In the genomic region with DNA sequence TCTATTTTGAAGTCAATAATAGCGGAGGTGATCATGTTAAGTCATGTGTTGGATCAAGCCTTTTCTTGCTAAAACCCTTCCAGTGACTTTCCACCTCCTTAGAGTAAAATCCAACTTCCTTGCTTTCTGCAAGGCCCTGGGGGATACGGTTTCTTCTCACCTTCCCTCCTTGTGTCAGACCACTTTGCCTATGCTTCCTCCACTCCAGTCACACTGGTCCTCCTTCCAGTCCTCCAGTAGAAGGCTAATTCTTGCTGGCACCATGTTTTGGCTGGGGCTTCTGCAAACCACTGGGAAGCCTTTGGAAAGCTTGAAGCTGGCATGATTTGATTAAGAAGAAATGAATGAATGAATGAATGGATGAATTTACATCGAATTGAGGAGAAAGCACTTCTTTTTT, we compare ENCODE assay signal across 15 cellular contexts.
DNase-seq lines count a peak whose midpoint lies in the region; ATAC-seq, FAIRE-seq and TF ChIP-seq lines count a peak whose summit lies in the region.
"Had no signal": no experiment of that assay in that cellular context is flagged by ENCODE, and none has a peak within 500 bp of the region (broad histone marks: within the 10 kb centered on the region; RNA-seq: fewer than 3 reads in every experiment).

No MANE protein-coding gene starts in this region.

- H3T11ph ChIP-seq in H9 (ENCODE audit: low read length) = no peak overlapping the region

- TF ChIP-seq EP300 in H1 (IDR thresholded peaks at IDR 0.05; ENCODE audit: borderline replicate concordance in 1 of 2, low read depth in 2 of 2, low read length in 2 of 2) = no peak

- H2AFZ ChIP-seq in H9 (ENCODE audit: low read length) (no peak overlapping the region), H1 (ENCODE audit: low read length) (no peak overlapping the region), neural progenitor cell (replicated peaks) (no peak overlapping the region)
- H2AFZ ChIP-seq: GM23248 had no signal

- POLR2A ChIA-PET in H1 (lab: Charles Lee; ENCODE audit: partially characterized antibody) = no interaction called here

- H3K79me2 ChIP-seq in H9 (ENCODE audit: insufficient read depth, low read length) (peaks cover 6% of the 10 kb centered on the region; the same call in 1 of the 2 replicates), H1 (ENCODE audit: control insufficient read depth in 1 of 2, insufficient read depth in 2 of 2, low read length in 2 of 2) (peaks cover 0 to 66% of the 10 kb centered on the region in 2 experiments; a peak in 3 of 4 replicates), neural progenitor cell (ENCODE audit: low read depth) (peaks cover 84% of the 10 kb centered on the region)

- no peak overlapping the region for H2BK15ac ChIP-seq in H9 (ENCODE audit: low read depth, low read length)
- H2BK15ac ChIP-seq in H1 (ENCODE audit: low read length) = no peak overlapping the region

- no peaks in the 10 kb centered on the region for H3K9me3 ChIP-seq in H9 (ENCODE audit: control insufficient read depth, low read depth, low read length)
- no peaks in the 10 kb centered on the region for H3K9me3 ChIP-seq in H1 (ENCODE audit: insufficient read depth in 2 of 2, low read depth in 1 of 2, low read length in 1 of 2)
- no peaks in the 10 kb centered on the region for H3K9me3 ChIP-seq in iPS-18a (ENCODE audit: control insufficient read depth, low read depth, low read length)
- no peaks in the 10 kb centered on the region for H3K9me3 ChIP-seq in neural progenitor cell (ENCODE audit: low read depth)
- H3K9me3 ChIP-seq: BLaER1 treated with 17β-estradiol and CSF1 and Interleukin-3, amounts not matched to agents 10 nM and 100 nM had no signal

- H3K14ac ChIP-seq in H9 (ENCODE audit: insufficient read depth, low read length) (no peak overlapping the region), H1 (ENCODE audit: insufficient read length) (no peak overlapping the region)

- H3K56ac ChIP-seq in H9 (ENCODE audit: insufficient read length, low read depth, low read length) = no peak overlapping the region
- no peak overlapping the region for H3K56ac ChIP-seq in H1 (replicated peaks; ENCODE audit: insufficient read length, low read depth, low read length)

- H3K36me3 ChIP-seq in H1 (ENCODE audit: control insufficient read depth in 2 of 4, insufficient read depth in 4 of 4, low read length in 3 of 4) (no peaks in the 10 kb centered on the region), iPS-18a (ENCODE audit: control insufficient read depth, low read depth, low read length) (no peaks in the 10 kb centered on the region), neural progenitor cell (no peaks in the 10 kb centered on the region)
- H3K36me3 ChIP-seq: BLaER1 treated with 17β-estradiol and CSF1 and Interleukin-3, amounts not matched to agents 10 nM and 100 nM had no signal

- CTCF ChIA-PET in H1 (lab: Charles Lee; ENCODE audit: partially characterized antibody) = no interaction called here

- H4K20me1 ChIP-seq in H9 (ENCODE audit: control insufficient read depth, insufficient read depth, insufficient read length) = no peaks in the 10 kb centered on the region
- H4K20me1 ChIP-seq in H1 (replicated peaks in 1 of 2; ENCODE audit: control insufficient read depth in 1 of 2, insufficient read depth in 2 of 2, low read length in 2 of 2) = no peaks in the 10 kb centered on the region
- H4K20me1 ChIP-seq in neural progenitor cell (ENCODE audit: low read depth) = peaks cover 22% of the 10 kb centered on the region

- H2BK12ac ChIP-seq in H9 (ENCODE audit: insufficient read length, low read depth, low read length) (peak overlapping the region; percentile 21), H1 (ENCODE audit: low read depth, low read length) (0 out of 2 replicates have a peak overlapping the region, but pooled peaks have one; percentile 70)

- H2AK5ac ChIP-seq in H9 (ENCODE audit: insufficient read length, low read length) = no peak overlapping the region
- no peak overlapping the region for H2AK5ac ChIP-seq in H1 (ENCODE audit: low read depth, low read length)

- DNase-seq in H9 = no peak
- no peak for DNase-seq in H1 (ENCODE audit: low read depth in 1 of 2, low spot score in 2 of 2)
- no peak for DNase-seq in neural progenitor cell (ENCODE audit: low spot score)
- no peak for DNase-seq in GM12891 (ENCODE audit: insufficient read length, low spot score)
- DNase-seq: ACHN; CD4-positive, CD25-positive, alpha-beta regulatory T cell; GM23248; HCEC 1CT; HFFc6 had no signal

- H3K36me3 Mint-ChIP-seq in H9 (ENCODE audit: insufficient read depth in 1 of 3, low read depth in 3 of 3) = peaks cover 0 to 5% (median 0%) of the 10 kb centered on the region in 3 experiments; a peak in 2 of 7 replicates
- H3K36me3 Mint-ChIP-seq in neural progenitor cell = no peaks in the 10 kb centered on the region
- H3K36me3 Mint-ChIP-seq: CD4-positive, CD25-positive, alpha-beta regulatory T cell had no signal

- peaks cover 66% of the 10 kb centered on the region for H3F3A ChIP-seq in neural progenitor cell (ENCODE audit: low read depth)

- no peak for TF ChIP-seq RAD21 in H1 (IDR thresholded peaks at IDR 0.05 in 1 of 2, conservative IDR thresholded peaks at IDR 0.05 in 1 of 2; ENCODE audit: low read depth in 2 of 2, low read length in 2 of 2)

- FAIRE-seq in H1 (lab: Jason Lieb, UNC) (peak; percentile 48), GM12891 (lab: Jason Lieb, UNC) (no peak)
- FAIRE-seq: HTR-8/SVneo, K562 had no signal

- no peak overlapping the region for H3K4me3 ChIP-seq in H1 (ENCODE audit: extremely low read depth in 1 of 4, insufficient read depth in 2 of 4, low read depth in 3 of 4, low read length in 4 of 4)
- H3K4me3 ChIP-seq in iPS-18a (ENCODE audit: low read length) = no peak overlapping the region
- H3K4me3 ChIP-seq in neural progenitor cell = no peak overlapping the region
- H3K4me3 ChIP-seq: BLaER1 treated with 17β-estradiol and CSF1 and Interleukin-3, amounts not matched to agents 10 nM and 100 nM; GM23248; K562 had no signal

- H4K8ac ChIP-seq in H9 (replicated peaks; ENCODE audit: insufficient read length, low read depth, low read length) (no peak overlapping the region), H1 (ENCODE audit: extremely low read depth, insufficient read depth, low read length) (no peak overlapping the region)

- H3K9ac ChIP-seq in H9 (ENCODE audit: extremely low read depth, insufficient read length, low read length) = no peak overlapping the region
- no peak overlapping the region for H3K9ac ChIP-seq in H1 (replicated peaks in 1 of 4; ENCODE audit: extremely low read depth in 1 of 4, low read depth in 3 of 4, low read length in 3 of 4)
- H3K9ac ChIP-seq in iPS-18a (ENCODE audit: low read length) = no peak overlapping the region
- no peak overlapping the region for H3K9ac ChIP-seq in neural progenitor cell
- H3K9ac ChIP-seq: BLaER1 treated with 17β-estradiol and CSF1 and Interleukin-3, amounts not matched to agents 10 nM and 100 nM; GM23248 had no signal

- no peak for ATAC-seq in GM18517 (IDR thresholded peaks at IDR 0.05; ENCODE audit: unreplicated experiment)
- no peak for ATAC-seq in GM21528 (IDR thresholded peaks at IDR 0.05; ENCODE audit: low FRiP score, unreplicated experiment)
- ATAC-seq: K562 had no signal

- H3K18ac ChIP-seq in H9 (ENCODE audit: insufficient read length, low read depth, low read length) = no peak overlapping the region
- peak overlapping the region; percentile 82; the same call in 1 of the 2 replicates for H3K18ac ChIP-seq in H1 (ENCODE audit: extremely low read depth, low read length)

- no peaks in the 10 kb centered on the region for H3K27me3 Mint-ChIP-seq in H9 (ENCODE audit: low read depth)
- no peaks in the 10 kb centered on the region for H3K27me3 Mint-ChIP-seq in neural progenitor cell (ENCODE audit: insufficient read depth, low read depth)
- H3K27me3 Mint-ChIP-seq: CD4-positive, CD25-positive, alpha-beta regulatory T cell had no signal

- peaks cover 15% of the 10 kb centered on the region for H3K4me1 ChIP-seq in H9 (ENCODE audit: insufficient read depth, low read length)
- peaks cover 5 to 34% (median 14%) of the 10 kb centered on the region in 4 experiments; a peak in 5 of 7 replicates for H3K4me1 ChIP-seq in H1 (replicated peaks in 1 of 4; ENCODE audit: control insufficient read depth in 3 of 4, insufficient read depth in 4 of 4, low read length in 3 of 4)
- peaks cover 51% of the 10 kb centered on the region for H3K4me1 ChIP-seq in iPS-18a (ENCODE audit: control insufficient read depth, low read depth, low read length)
- H3K4me1 ChIP-seq in neural progenitor cell = peaks cover 56% of the 10 kb centered on the region

- H3K9me3 Mint-ChIP-seq in H9 (peaks cover 0 to 2% of the 10 kb centered on the region in 2 experiments; a peak in 2 of 5 replicates), neural progenitor cell (no peaks in the 10 kb centered on the region)

- H3K4ac ChIP-seq in H9 (ENCODE audit: low read depth, low read length) = no peak overlapping the region
- no peak overlapping the region for H3K4ac ChIP-seq in H1 (replicated peaks; ENCODE audit: insufficient read length, low read depth, low read length)

- H3K79me1 ChIP-seq in H9 (ENCODE audit: insufficient read depth, low read depth, low read length, poor library complexity, severe bottlenecking) (no peaks in the 10 kb centered on the region), H1 (ENCODE audit: low read depth, low read length) (no peaks in the 10 kb centered on the region)

- H2BK5ac ChIP-seq in H9 (ENCODE audit: insufficient read length, low read length) (no peak overlapping the region), H1 (ENCODE audit: low read depth, low read length) (peak overlapping the region; percentile 29; the same call in 1 of the 2 replicates)

- H3K4me2 ChIP-seq in H9 (ENCODE audit: insufficient read depth, insufficient read length, low read length) (no peak overlapping the region), H1 (ENCODE audit: insufficient read depth in 1 of 2, low read depth in 2 of 2, low read length in 2 of 2) (peak overlapping the region; percentile 5 to 17; a peak in 1 of 4 replicates), neural progenitor cell (peak overlapping the region; percentile 36)
- H3K4me2 ChIP-seq: BLaER1 treated with 17β-estradiol and CSF1 and Interleukin-3, amounts not matched to agents 10 nM and 100 nM had no signal

- H3K4me3 Mint-ChIP-seq in H9 (0 out of 5 replicates have a peak overlapping the region, but pooled peaks of 1 of the 2 experiments have one; percentile 8), neural progenitor cell (no peak overlapping the region)
- H3K4me3 Mint-ChIP-seq: CD4-positive, CD25-positive, alpha-beta regulatory T cell; HFFc6 had no signal

- no CpG with 5 or more reads among the region's 3 CpGs for WGBS in H9 (ENCODE audit: extremely low coverage, insufficient read length, low lambda C conversion rate)
- WGBS in H1 (ENCODE audit: extremely low coverage in 1 of 2, insufficient coverage in 1 of 2, insufficient read length in 1 of 2, insufficient replicate concordance in 2 of 2, low coverage in 1 of 2, low lambda C conversion rate in 2 of 2, missing lambda C conversion rate in 1 of 2), 2 experiments = 61% methylated on average over 3 of the region's 3 CpGs; no CpG with 5 or more reads in 1 of the 2 experiments

- H2BK20ac ChIP-seq in H9 (ENCODE audit: low read depth, low read length, poor library complexity, severe bottlenecking) (no peak overlapping the region), H1 (ENCODE audit: low read length) (no peak overlapping the region)

- no peak overlapping the region for H3K23ac ChIP-seq in H9 (ENCODE audit: insufficient read length, low read depth, low read length)
- H3K23ac ChIP-seq in H1 (ENCODE audit: insufficient read length) = no peak overlapping the region

- H3K23me2 ChIP-seq in H9 (ENCODE audit: insufficient read length, low read depth, low read length, poor library complexity, severe bottlenecking) (no peaks in the 10 kb centered on the region), H1 (ENCODE audit: low read depth, low read length) (no peaks in the 10 kb centered on the region)

- no peak overlapping the region for H4K5ac ChIP-seq in H9 (ENCODE audit: insufficient read length, low read depth, low read length)
- peak overlapping the region; percentile 73 for H4K5ac ChIP-seq in H1 (ENCODE audit: insufficient read length, low read depth, low read length)

- H3K27ac Mint-ChIP-seq in H9 (peak overlapping the region; percentile 37 to 98 (median 69); a peak in 5 of 7 replicates), neural progenitor cell (no peak overlapping the region)
- H3K27ac Mint-ChIP-seq: CD4-positive, CD25-positive, alpha-beta regulatory T cell; HFFc6 had no signal

- TF ChIP-seq POLR2A in H1 (IDR thresholded peaks at IDR 0.05; ENCODE audit: control extremely low read depth in 1 of 2, low read depth in 2 of 2, low read length in 2 of 2) = no peak
- no peak for TF ChIP-seq POLR2A in GM12891 (IDR thresholded peaks at IDR 0.05; ENCODE audit: low read depth, low read length)

- TF ChIP-seq CTCF in H9 (conservative IDR thresholded peaks at IDR 0.05) (no peak), H1 (IDR thresholded peaks at IDR 0.05; ENCODE audit: control extremely low read depth in 1 of 3, insufficient read depth in 1 of 3, low read depth in 1 of 3, low read length in 3 of 3) (no peak), neural progenitor cell (IDR thresholded peaks at IDR 0.05) (no peak)

- H3K27ac ChIP-seq in H9 (ENCODE audit: insufficient read length, low read depth, low read length) (peak overlapping the region; percentile 56), H1 (ENCODE audit: low read depth, low read length) (peak overlapping the region; percentile 53), iPS-18a (ENCODE audit: low read length) (peak overlapping the region; percentile 0), neural progenitor cell (peak overlapping the region; percentile 4)
- H3K27ac ChIP-seq: BLaER1 treated with 17β-estradiol and CSF1 and Interleukin-3, amounts not matched to agents 10 nM and 100 nM; GM23248 had no signal

- H2BK120ac ChIP-seq in H9 (ENCODE audit: low read depth, low read length, poor library complexity, severe bottlenecking) = no peak overlapping the region
- H2BK120ac ChIP-seq in H1 (replicated peaks; ENCODE audit: low read depth, low read length) = no peak overlapping the region

- H4K91ac ChIP-seq in H9 (ENCODE audit: insufficient read length, low read depth, low read length) (no peak overlapping the region), H1 (replicated peaks; ENCODE audit: insufficient read length, low read length) (peak overlapping the region; percentile 61)

- H3K27me3 ChIP-seq in H9 (ENCODE audit: insufficient read depth, low read length) = no peaks in the 10 kb centered on the region
- no peaks in the 10 kb centered on the region for H3K27me3 ChIP-seq in H1 (replicated peaks in 1 of 4; ENCODE audit: control insufficient read depth in 3 of 4, extremely low read depth in 1 of 4, insufficient read depth in 3 of 4, low read length in 3 of 4)
- no peaks in the 10 kb centered on the region for H3K27me3 ChIP-seq in iPS-18a (ENCODE audit: control insufficient read depth, insufficient read depth, low read length)
- no peaks in the 10 kb centered on the region for H3K27me3 ChIP-seq in neural progenitor cell
- H3K27me3 ChIP-seq: BLaER1 treated with 17β-estradiol and CSF1 and Interleukin-3, amounts not matched to agents 10 nM and 100 nM had no signal

- H3K4me1 Mint-ChIP-seq in H9 = peaks cover 67 to 69% of the 10 kb centered on the region in 2 experiments
- peaks cover 23% of the 10 kb centered on the region for H3K4me1 Mint-ChIP-seq in neural progenitor cell
- H3K4me1 Mint-ChIP-seq: CD4-positive, CD25-positive, alpha-beta regulatory T cell had no signal

Comparison
In these comparisons a context has a peak if more than half of its experiments do, and no peak if none do; other contexts are left out.
1. H3K27ac ChIP-seq: peak in every context shown above with its lines; median percentile 56 in H9; 53 in H1; 4 in neural progenitor cell; 0 in iPS-18a.